ENCODE assay signal across 4 cellular contexts in the genomic region with DNA sequence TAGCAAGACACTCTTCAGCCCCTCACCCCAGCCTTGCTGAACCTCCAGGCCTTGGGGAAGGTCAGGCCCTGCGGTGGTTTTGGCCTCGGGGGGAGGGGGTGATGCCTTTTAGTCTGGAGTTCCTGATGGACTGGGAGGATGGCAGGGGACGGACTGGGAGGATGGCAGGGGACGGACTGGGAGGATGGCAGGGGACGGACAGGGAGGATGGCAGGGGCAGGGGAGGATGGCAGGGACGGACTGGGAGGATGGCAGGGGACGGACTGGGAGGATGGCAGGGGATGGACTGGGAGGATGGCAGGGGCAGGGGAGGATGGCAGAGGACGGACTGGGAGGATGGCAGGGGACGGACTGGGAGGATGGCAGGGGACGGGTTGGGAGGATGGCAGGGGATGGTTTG. TPM values are rescaled to one million over a fixed set of nuclear protein-coding genes. Genes with fewer than 3 reads are reported as not detected.
"Had no signal": no experiment of that assay in that cellular context is flagged by ENCODE, and none has a peak within 500 bp of the region (broad histone marks: within the 10 kb centered on the region; RNA-seq: fewer than 3 reads in every experiment).

No MANE protein-coding gene starts in this region.

RNA-seq across cellular contexts. Expression of a gene that starts 28.4 kb away (rescaled TPM):
- total RNA-seq: GM23248, H9, HT-29, IMR-90 had no signal
- polyA plus RNA-seq: GM23248, IMR-90 had no signal
